8 cellular contexts compared by ENCODE assay signal in the genomic region with DNA sequence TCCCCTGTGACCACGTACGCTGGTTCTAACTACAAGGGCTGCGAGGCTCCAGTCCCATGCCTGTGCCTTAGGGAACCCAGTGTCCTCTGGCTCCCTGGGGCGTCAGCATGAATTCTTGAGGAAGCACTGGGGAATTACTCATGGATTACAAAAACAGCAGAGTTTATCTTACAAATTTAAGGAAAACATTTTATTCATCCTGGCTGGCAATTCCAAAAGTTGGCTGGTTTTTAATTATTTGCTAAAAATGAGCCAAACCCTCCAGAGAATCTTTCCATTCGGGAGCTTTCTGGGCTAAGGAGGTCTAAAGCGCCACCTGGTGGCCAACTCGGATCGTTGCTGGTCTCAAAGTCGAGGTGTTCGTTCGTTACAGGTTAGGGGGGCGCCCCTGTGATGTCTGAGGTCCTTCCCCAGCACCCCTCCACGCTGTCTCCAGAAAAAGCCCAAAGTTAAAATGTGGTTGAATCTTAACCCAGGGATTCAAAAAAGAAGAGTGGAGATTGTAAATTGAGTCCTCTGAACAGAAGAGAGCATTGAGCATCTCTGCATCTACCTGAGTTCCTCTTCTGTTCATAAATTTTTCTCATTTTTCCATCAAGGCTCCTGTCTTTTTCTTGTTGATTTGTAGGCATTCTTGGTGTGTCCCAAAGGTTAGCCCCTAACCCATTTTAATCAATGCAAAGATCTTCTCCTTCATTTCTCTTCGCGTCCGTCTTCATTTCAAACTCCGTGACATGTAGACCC.
A peak's percentile ranks its signal among the peaks of the same experiment; 100 is the strongest.
DNase-seq lines count a peak whose midpoint lies in the region; ATAC-seq, FAIRE-seq and TF ChIP-seq lines count a peak whose summit lies in the region.

No MANE protein-coding gene starts in this region.

- in situ Hi-C loops in K562 (cut with MboI), result no loop called here

- H3K36me3 ChIP-seq in K562 (ENCODE audit: control insufficient read depth, insufficient read depth, low read length), result no peaks in the 10 kb centered on the region

- ATAC-seq in K562, result peak; percentile 74

- no peaks in the 10 kb centered on the region for H3K79me2 ChIP-seq in K562 (ENCODE audit: control insufficient read depth, insufficient read depth, low read length)

- no peaks in the 10 kb centered on the region for H3K9me3 ChIP-seq in K562 (replicated peaks; ENCODE audit: control insufficient read depth, insufficient read depth, low read depth, low read length)

- WGBS in K562 (ENCODE audit: insufficient coverage, low coverage, missing lambda C conversion rate), result 28% methylated on average over 14 of the region's 17 CpGs

- no peaks in the 10 kb centered on the region for H4K20me1 ChIP-seq in K562 (replicated peaks; ENCODE audit: control insufficient read depth, insufficient read depth, low read length)

- no peak overlapping the region for H3K9ac ChIP-seq in K562 (ENCODE audit: insufficient read depth in 1 of 2, low read depth in 2 of 2, low read length in 2 of 2)

- H3K4me2 ChIP-seq in K562 (ENCODE audit: insufficient read depth, low read length), result no peak overlapping the region

- peak; percentile 7 for DNase-seq in NK-92 treated with Interleukin-12 subunit alpha and Interleukin-12 subunit beta, amount 100 ng/mL, for 24 hours (lab: John Stamatoyannopoulos, UW)
- DNase-seq in NK-92 (lab: John Stamatoyannopoulos, UW; ENCODE audit: unreplicated experiment) (no peak), MV-4-11 (lab: John Stamatoyannopoulos, UW) (peak; percentile 27), T follicular helper cell (ENCODE audit: low read depth) (peak; percentile 16), K562 (ENCODE audit: extremely low read depth in 1 of 4, low spot score in 3 of 4) (peak; percentile 49 to 65 (median 63)), inferior parietal cortex (ENCODE audit: extremely low spot score) (peak; percentile 91), NCI-H1048 (lab: John Stamatoyannopoulos, UW) (no peak)
- DNase-seq in stimulated activated CD4-positive, alpha-beta T cell treated with anti-CD3 and anti-CD28 coated beads, Interleukin-1b, Interleukin-23, amount 100 ng/mL, for 24 hours (ENCODE audit: low read depth in 4 of 4, low spot score in 1 of 4), result peak; percentile 13 to 27 (median 22)

- no peaks in the 10 kb centered on the region for H3K9me1 ChIP-seq in K562 (ENCODE audit: control insufficient read depth, insufficient read depth, low read length)

- intact Hi-C loops in K562 (cut with micrococcal nuclease), result loop anchor here (2.0 to 10.0 kb wide), 2 partner anchors 207 to 629 kb away; a partner anchor contains a TSS

- peaks cover 0 to 8% of the 10 kb centered on the region in 2 experiments; a peak in 1 of 5 replicates for H3K27me3 ChIP-seq in K562 (ENCODE audit: control insufficient read depth in 2 of 2, insufficient read depth in 2 of 2, low read length in 2 of 2)

- CTCF ChIA-PET in K562 (lab: Yijun Ruan, JAX; ENCODE audit: low intra/inter-chr PET ratio), result interaction anchor here (2.9 kb wide), 1 partner anchor 627 kb away, joined by 13 read pairs; no protein-coding TSS in a partner anchor

- peak; percentile 38 to 65 for TF ChIP-seq RAD21 in K562 (CRISPR knock-in tag; conservative IDR thresholded peaks at IDR 0.05 in 1 of 2, IDR thresholded peaks at IDR 0.05 in 1 of 2)

- H3K27ac ChIP-seq in K562 (ENCODE audit: extremely low read depth, low read depth, low read length), result no peak overlapping the region

- TF ChIP-seq POLR2A in K562 (conservative IDR thresholded peaks at IDR 0.05), result no peak

- FAIRE-seq in K562 (lab: Jason Lieb, UNC), result peak; percentile 82

- no TSS peak for BruUV-seq in K562 (replicated peaks; lab: Mats Ljungman, UMichigan)

- TF ChIP-seq CTCF in K562 (IDR thresholded peaks at IDR 0.05 in 2 of 3, conservative IDR thresholded peaks at IDR 0.05 in 1 of 3; ENCODE audit: insufficient read depth in 2 of 3, low read depth in 1 of 3, low read length in 3 of 3), result peak; percentile 61 to 71 (median 64)

- H3K4me3 ChIP-seq in K562, result no peak overlapping the region

- TF ChIP-seq EP300 in K562 (IDR thresholded peaks at IDR 0.05; ENCODE audit: low read length), result no peak

- POLR2A ChIA-PET in K562 (lab: Yijun Ruan, JAX), result no interaction called here

- H3K4me1 ChIP-seq in K562 (replicated peaks in 1 of 2; ENCODE audit: control insufficient read depth in 2 of 2, insufficient read depth in 2 of 2, low read length in 2 of 2), result peaks cover 0 to 4% of the 10 kb centered on the region in 2 experiments; a peak in 1 of 5 replicates

- no peak overlapping the region for H2AFZ ChIP-seq in K562 (ENCODE audit: low read depth, low read length)

TF ChIP-seq in K562, 482 proteins besides CTCF, POLR2A, EP300 and RAD21:
- TF ChIP-seq PHF21A (IDR thresholded peaks at IDR 0.05; ENCODE audit: borderline replicate concordance, low read depth) (no peak), ZNF224 (CRISPR knock-in tag; IDR thresholded peaks at IDR 0.05) (no peak), PHF8 (IDR thresholded peaks at IDR 0.05; ENCODE audit: borderline replicate concordance, low read length) (no peak), OTX1 (CRISPR knock-in tag; IDR thresholded peaks at IDR 0.05) (no peak), BCL6 (CRISPR knock-in tag; IDR thresholded peaks at IDR 0.05) (no peak), MTA3 (IDR thresholded peaks at IDR 0.05; ENCODE audit: borderline replicate concordance) (no peak), ZNF589 (CRISPR knock-in tag; IDR thresholded peaks at IDR 0.05; ENCODE audit: low read depth) (no peak), SMC3 (conservative IDR thresholded peaks at IDR 0.05; ENCODE audit: insufficient read depth, low read depth, low read length) (peak; percentile 48), TCF7 (IDR thresholded peaks at IDR 0.05; ENCODE audit: borderline replicate concordance) (no peak), KLF16 (IDR thresholded peaks at IDR 0.05) (0 out of 2 replicates have a peak, but pooled peaks have one; percentile 6), IFI16 (CRISPR knock-in tag; IDR thresholded peaks at IDR 0.05) (no peak), ZNF3 (CRISPR knock-in tag; IDR thresholded peaks at IDR 0.05) (no peak), C11orf30 (IDR thresholded peaks at IDR 0.05; ENCODE audit: low read depth) (no peak), POLR2H (tag; IDR thresholded peaks at IDR 0.05; ENCODE audit: low read depth) (no peak), ZNF586 (CRISPR knock-in tag; conservative IDR thresholded peaks at IDR 0.05) (no peak), SPI1 (IDR thresholded peaks at IDR 0.05; ENCODE audit: borderline replicate concordance, low read depth, low read length) (no peak), MCM3 (IDR thresholded peaks at IDR 0.05) (no peak), RB1 (IDR thresholded peaks at IDR 0.05; ENCODE audit: low read depth) (no peak)
- TF ChIP-seq, protein P1, sequence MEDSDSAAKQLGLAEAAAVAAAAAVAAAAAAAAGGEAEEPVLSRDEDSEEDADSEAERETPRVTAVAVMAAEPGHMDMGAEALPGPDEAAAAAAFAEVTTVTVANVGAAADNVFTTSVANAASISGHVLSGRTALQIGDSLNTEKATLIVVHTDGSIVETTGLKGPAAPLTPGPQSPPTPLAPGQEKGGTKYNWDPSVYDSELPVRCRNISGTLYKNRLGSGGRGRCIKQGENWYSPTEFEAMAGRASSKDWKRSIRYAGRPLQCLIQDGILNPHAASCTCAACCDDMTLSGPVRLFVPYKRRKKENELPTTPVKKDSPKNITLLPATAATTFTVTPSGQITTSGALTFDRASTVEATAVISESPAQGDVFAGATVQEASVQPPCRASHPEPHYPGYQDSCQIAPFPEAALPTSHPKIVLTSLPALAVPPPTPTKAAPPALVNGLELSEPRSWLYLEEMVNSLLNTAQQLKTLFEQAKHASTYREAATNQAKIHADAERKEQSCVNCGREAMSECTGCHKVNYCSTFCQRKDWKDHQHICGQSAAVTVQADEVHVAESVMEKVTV (CRISPR knock-in tag; IDR thresholded peaks at IDR 0.05), result 0 out of 2 replicates have a peak, but pooled peaks have one; percentile 36
- TF ChIP-seq, protein P2, sequence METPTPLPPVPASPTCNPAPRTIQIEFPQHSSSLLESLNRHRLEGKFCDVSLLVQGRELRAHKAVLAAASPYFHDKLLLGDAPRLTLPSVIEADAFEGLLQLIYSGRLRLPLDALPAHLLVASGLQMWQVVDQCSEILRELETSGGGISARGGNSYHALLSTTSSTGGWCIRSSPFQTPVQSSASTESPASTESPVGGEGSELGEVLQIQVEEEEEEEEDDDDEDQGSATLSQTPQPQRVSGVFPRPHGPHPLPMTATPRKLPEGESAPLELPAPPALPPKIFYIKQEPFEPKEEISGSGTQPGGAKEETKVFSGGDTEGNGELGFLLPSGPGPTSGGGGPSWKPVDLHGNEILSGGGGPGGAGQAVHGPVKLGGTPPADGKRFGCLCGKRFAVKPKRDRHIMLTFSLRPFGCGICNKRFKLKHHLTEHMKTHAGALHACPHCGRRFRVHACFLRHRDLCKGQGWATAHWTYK (CRISPR knock-in tag; IDR thresholded peaks at IDR 0.05), result no peak

Comparison
In these comparisons a context has a peak if more than half of its experiments do, and no peak if none do; other contexts are left out.
1. DNase-seq: peak in NK-92 treated with Interleukin-12 subunit alpha and Interleukin-12 subunit beta, amount 100 ng/mL, for 24 hours (single experiment), MV-4-11 (single experiment), T follicular helper cell (single experiment), K562 (4 of 4), inferior parietal cortex (single experiment) and stimulated activated CD4-positive, alpha-beta T cell treated with anti-CD3 and anti-CD28 coated beads, Interleukin-1b, Interleukin-23, amount 100 ng/mL, for 24 hours (4 of 4); none in NK-92 (single experiment) and NCI-H1048 (single experiment).